1 cellular context compared by ENCODE assay signal in the genomic region with DNA sequence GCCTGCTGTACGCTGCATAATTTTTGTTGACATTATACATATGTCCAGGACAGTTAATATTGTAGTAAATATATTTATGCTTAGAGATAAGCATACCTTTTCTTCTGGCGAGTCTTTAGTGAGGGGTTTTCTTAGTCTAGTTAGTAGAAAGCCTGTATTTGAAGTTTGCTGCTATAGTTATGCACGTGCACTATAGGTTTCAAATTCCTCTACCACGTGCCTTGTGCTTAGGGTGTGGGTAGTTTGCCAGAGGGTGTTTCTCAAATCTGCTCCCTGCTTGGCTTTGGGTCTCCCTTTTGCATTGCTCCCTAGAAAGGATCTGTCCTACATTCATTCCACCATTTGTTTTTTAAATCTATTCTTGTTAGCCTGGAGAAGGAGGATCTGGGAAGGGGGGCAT.
A peak's percentile ranks its signal among the peaks of the same experiment; 100 is the strongest.
TF ChIP-seq lines count a peak whose summit lies in the region.

No MANE protein-coding gene starts in this region.

TF ChIP-seq in HepG2, 621 proteins besides CTCF, POLR2A, EP300 and RAD21:
- TF ChIP-seq ZNF354B (CRISPR knock-in tag; IDR thresholded peaks at IDR 0.05) (no peak), SP140L (CRISPR knock-in tag; IDR thresholded peaks at IDR 0.05; ENCODE audit: borderline replicate concordance) (no peak), MAFG (CRISPR knock-in tag; IDR thresholded peaks at IDR 0.05) (no peak), MNT (IDR thresholded peaks at IDR 0.05) (peak; percentile 94), STAG1 (CRISPR knock-in tag; IDR thresholded peaks at IDR 0.05) (no peak)
- TF ChIP-seq, protein P1, sequence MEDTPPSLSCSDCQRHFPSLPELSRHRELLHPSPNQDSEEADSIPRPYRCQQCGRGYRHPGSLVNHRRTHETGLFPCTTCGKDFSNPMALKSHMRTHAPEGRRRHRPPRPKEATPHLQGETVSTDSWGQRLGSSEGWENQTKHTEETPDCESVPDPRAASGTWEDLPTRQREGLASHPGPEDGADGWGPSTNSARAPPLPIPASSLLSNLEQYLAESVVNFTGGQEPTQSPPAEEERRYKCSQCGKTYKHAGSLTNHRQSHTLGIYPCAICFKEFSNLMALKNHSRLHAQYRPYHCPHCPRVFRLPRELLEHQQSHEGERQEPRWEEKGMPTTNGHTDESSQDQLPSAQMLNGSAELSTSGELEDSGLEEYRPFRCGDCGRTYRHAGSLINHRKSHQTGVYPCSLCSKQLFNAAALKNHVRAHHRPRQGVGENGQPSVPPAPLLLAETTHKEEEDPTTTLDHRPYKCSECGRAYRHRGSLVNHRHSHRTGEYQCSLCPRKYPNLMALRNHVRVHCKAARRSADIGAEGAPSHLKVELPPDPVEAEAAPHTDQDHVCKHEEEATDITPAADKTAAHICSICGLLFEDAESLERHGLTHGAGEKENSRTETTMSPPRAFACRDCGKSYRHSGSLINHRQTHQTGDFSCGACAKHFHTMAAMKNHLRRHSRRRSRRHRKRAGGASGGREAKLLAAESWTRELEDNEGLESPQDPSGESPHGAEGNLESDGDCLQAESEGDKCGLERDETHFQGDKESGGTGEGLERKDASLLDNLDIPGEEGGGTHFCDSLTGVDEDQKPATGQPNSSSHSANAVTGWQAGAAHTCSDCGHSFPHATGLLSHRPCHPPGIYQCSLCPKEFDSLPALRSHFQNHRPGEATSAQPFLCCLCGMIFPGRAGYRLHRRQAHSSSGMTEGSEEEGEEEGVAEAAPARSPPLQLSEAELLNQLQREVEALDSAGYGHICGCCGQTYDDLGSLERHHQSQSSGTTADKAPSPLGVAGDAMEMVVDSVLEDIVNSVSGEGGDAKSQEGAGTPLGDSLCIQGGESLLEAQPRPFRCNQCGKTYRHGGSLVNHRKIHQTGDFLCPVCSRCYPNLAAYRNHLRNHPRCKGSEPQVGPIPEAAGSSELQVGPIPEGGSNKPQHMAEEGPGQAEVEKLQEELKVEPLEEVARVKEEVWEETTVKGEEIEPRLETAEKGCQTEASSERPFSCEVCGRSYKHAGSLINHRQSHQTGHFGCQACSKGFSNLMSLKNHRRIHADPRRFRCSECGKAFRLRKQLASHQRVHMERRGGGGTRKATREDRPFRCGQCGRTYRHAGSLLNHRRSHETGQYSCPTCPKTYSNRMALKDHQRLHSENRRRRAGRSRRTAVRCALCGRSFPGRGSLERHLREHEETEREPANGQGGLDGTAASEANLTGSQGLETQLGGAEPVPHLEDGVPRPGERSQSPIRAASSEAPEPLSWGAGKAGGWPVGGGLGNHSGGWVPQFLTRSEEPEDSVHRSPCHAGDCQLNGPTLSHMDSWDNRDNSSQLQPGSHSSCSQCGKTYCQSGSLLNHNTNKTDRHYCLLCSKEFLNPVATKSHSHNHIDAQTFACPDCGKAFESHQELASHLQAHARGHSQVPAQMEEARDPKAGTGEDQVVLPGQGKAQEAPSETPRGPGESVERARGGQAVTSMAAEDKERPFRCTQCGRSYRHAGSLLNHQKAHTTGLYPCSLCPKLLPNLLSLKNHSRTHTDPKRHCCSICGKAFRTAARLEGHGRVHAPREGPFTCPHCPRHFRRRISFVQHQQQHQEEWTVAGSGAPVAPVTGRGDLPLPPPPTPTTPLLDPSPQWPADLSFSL (CRISPR knock-in tag; IDR thresholded peaks at IDR 0.05) = no peak
- TF ChIP-seq, protein P2, sequence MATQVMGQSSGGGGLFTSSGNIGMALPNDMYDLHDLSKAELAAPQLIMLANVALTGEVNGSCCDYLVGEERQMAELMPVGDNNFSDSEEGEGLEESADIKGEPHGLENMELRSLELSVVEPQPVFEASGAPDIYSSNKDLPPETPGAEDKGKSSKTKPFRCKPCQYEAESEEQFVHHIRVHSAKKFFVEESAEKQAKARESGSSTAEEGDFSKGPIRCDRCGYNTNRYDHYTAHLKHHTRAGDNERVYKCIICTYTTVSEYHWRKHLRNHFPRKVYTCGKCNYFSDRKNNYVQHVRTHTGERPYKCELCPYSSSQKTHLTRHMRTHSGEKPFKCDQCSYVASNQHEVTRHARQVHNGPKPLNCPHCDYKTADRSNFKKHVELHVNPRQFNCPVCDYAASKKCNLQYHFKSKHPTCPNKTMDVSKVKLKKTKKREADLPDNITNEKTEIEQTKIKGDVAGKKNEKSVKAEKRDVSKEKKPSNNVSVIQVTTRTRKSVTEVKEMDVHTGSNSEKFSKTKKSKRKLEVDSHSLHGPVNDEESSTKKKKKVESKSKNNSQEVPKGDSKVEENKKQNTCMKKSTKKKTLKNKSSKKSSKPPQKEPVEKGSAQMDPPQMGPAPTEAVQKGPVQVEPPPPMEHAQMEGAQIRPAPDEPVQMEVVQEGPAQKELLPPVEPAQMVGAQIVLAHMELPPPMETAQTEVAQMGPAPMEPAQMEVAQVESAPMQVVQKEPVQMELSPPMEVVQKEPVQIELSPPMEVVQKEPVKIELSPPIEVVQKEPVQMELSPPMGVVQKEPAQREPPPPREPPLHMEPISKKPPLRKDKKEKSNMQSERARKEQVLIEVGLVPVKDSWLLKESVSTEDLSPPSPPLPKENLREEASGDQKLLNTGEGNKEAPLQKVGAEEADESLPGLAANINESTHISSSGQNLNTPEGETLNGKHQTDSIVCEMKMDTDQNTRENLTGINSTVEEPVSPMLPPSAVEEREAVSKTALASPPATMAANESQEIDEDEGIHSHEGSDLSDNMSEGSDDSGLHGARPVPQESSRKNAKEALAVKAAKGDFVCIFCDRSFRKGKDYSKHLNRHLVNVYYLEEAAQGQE (IDR thresholded peaks at IDR 0.05; ENCODE audit: borderline replicate concordance in 1 of 2, low read depth in 1 of 2, low read length in 2 of 2) = no peak
